9 cellular contexts compared by ENCODE assay signal in genomic region chrX:127884921-127885320, GRCh38.
"Had no signal": no experiment of that assay in that cellular context is flagged by ENCODE, and none has a peak within 500 bp of the region (broad histone marks: within the 10 kb centered on the region; RNA-seq: fewer than 3 reads in every experiment).

No MANE protein-coding gene starts in this region.

- DNase-seq: GM23248, GOT3, H7, H9, HCEC 1CT, HFFc6 had no signal

- H3K9ac ChIP-seq: GM23248 had no signal

- H3K4me1 Mint-ChIP-seq: GM23338, H9 had no signal

- H3K4me3 ChIP-seq: GM23248, GM23338, HAP-1 had no signal

- H3K27ac ChIP-seq: GM23248 had no signal

- H3K27ac Mint-ChIP-seq: GM23338, H9, HFFc6 had no signal

- H3K4me2 ChIP-seq: GM23338 had no signal

- H3K36me3 ChIP-seq: HAP-1 had no signal

- ATAC-seq: GM23338, HCT116 had no signal

- H3K4me1 ChIP-seq: HAP-1 had no signal

- H3K4me3 Mint-ChIP-seq: GM23338, H9, HFFc6 had no signal

- H2AFZ ChIP-seq: GM23248, GM23338 had no signal

- H3K9me3 Mint-ChIP-seq: GM23338, HFFc6 had no signal

- H3K9me3 ChIP-seq: HAP-1 had no signal
